ENCODE assay signal across 8 cellular contexts in the genomic region with DNA sequence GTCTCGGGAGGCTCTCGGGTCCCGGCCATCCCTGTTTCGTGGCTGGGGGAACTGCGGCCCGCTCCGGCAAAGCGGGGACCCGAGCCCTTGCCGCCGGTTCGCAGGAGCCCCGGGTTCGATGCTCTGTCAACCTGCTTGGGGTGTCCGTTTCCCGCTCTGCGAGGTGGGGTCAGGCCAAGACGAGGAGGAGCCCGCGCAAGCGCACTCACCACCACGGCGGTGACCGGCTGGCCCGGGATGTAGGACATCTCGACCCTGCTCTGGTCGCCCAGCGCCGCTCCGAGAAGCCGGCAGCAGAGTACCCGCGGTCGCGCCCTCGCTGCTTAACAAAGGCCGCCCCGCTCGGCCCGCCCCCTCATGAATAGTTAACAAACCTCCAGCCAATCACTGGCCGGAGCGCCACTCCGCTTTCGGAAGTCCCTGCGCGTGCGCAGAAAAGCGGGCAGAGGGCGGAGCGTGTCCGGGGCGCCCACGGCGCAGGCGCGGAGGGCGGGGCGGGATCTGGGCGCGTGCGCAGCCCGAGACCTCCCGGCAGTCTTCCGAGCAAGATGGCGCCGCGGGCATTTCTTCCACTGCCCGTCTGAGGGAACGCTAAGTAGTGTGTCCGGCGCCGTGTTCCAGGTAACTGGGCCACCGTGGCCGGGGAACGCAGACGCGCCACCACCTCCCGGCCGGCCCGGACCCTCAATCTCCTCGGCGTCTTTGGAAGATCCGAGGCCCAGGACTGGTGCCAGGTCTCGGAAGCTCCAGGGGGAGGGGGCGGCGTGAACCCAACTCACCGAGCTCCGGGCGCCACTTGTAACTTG. TPM values are rescaled to one million over a fixed set of nuclear protein-coding genes. Genes with fewer than 3 reads are reported as not detected.
DNase-seq lines count a peak whose midpoint lies in the region; ATAC-seq, FAIRE-seq and TF ChIP-seq lines count a peak whose summit lies in the region.

A gene (plus strand): TSS at position 534 of the 806 bp plus-strand sequence. CDS start 335 bp downstream, outside the sequence.
A gene with protein sequence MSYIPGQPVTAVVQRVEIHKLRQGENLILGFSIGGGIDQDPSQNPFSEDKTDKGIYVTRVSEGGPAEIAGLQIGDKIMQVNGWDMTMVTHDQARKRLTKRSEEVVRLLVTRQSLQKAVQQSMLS (minus strand): TSS at position 300 of the 806 bp plus-strand sequence. CDS start 52 bp downstream, at position 248.

- H3K9me3 ChIP-seq in adrenal gland (replicated peaks in 1 of 3) (no peaks in the 10 kb centered on the region), heart left ventricle (no peaks in the 10 kb centered on the region)

- H3K4me3 Mint-ChIP-seq in type B pancreatic cell = peak within 1 kb of the TSS; percentile 98

- peak; percentile 86 for ATAC-seq in HG02840 (IDR thresholded peaks at IDR 0.05; ENCODE audit: low FRiP score, unreplicated experiment)
- ATAC-seq in heart left ventricle = peak; percentile 86 to 93 (median 90)

- no peaks in the 10 kb centered on the region for H3K27me3 ChIP-seq in adrenal gland
- H3K27me3 ChIP-seq in heart left ventricle = no peaks in the 10 kb centered on the region

- peak within 1 kb of the TSS; percentile 70 to 94 (median 80) for H3K4me3 ChIP-seq in adrenal gland
- H3K4me3 ChIP-seq in heart left ventricle = peak within 1 kb of the TSS; percentile 61 to 100 (median 88)

- H3K27ac ChIP-seq in adrenal gland = peak within 1 kb of the TSS; percentile 89 to 97 (median 93)
- peak within 1 kb of the TSS; percentile 91 to 100 (median 99) for H3K27ac ChIP-seq in heart left ventricle

- TF ChIP-seq CTCF in adrenal gland (IDR thresholded peaks at IDR 0.05) (peak in 1 of 6 experiments; percentile 3), heart left ventricle (IDR thresholded peaks at IDR 0.05) (peak in 2 of 12 donors; percentile 2 to 3), type B pancreatic cell (conservative IDR thresholded peaks at IDR 0.05) (no peak)

- H3K27me3 Mint-ChIP-seq in type B pancreatic cell = no peaks in the 10 kb centered on the region

- peaks cover 0 to 18% of the 10 kb centered on the region in 2 donors for H3K36me3 ChIP-seq in adrenal gland (replicated peaks in 1 of 2)
- H3K36me3 ChIP-seq in heart left ventricle = peaks cover 0 to 31% (median 15%) of the 10 kb centered on the region in 9 donors

- peaks cover 4% of the 10 kb centered on the region for H3K36me3 Mint-ChIP-seq in type B pancreatic cell

- peaks cover 25% of the 10 kb centered on the region for H3K4me1 Mint-ChIP-seq in type B pancreatic cell (ENCODE audit: unreplicated experiment)

- H3K9me3 Mint-ChIP-seq in type B pancreatic cell = no peaks in the 10 kb centered on the region

- 0 to 1% (median 0%) methylated on average over 9 to 89 of the region's 89 CpGs for WGBS in adrenal gland, 4 donors
- WGBS in heart left ventricle, 4 donors = 0 to 1% (median 0%) methylated on average over 27 to 89 of the region's 89 CpGs

- peak; percentile 93 for TF ChIP-seq POLR2A in GM12891 (IDR thresholded peaks at IDR 0.05; ENCODE audit: low read depth, low read length)
- peak; percentile 96 to 97 for TF ChIP-seq POLR2A in adrenal gland (IDR thresholded peaks at IDR 0.05)
- peak; percentile 98 to 100 for TF ChIP-seq POLR2A in heart left ventricle (IDR thresholded peaks at IDR 0.05)

- peak within 1 kb of the TSS; percentile 98 for H3K27ac Mint-ChIP-seq in type B pancreatic cell

- intact Hi-C loops in adrenal gland (cut with DNase I) (no loop called here), heart left ventricle (cut with DNase I) (loop anchor here in 3 of 10 donors (1.0 to 10.0 kb wide), 4 partner anchors 32 to 624 kb away; a partner anchor contains a TSS)

- DNase-seq in GM12891 (ENCODE audit: insufficient read length, low spot score) (peak; percentile 100), NCI-H146 (lab: John Stamatoyannopoulos, UW) (peak; percentile 98), T-helper 1 cell (peak; percentile 96 to 99 (median 96)), adrenal gland (peak; percentile 98 to 99 (median 99)), heart left ventricle (peak; percentile 98 to 100 (median 99)), pons (ENCODE audit: low spot score) (peak; percentile 98), type B pancreatic cell (ENCODE audit: extremely low spot score, unreplicated experiment) (peak; percentile 100)

- H3K4me1 ChIP-seq in adrenal gland (replicated peaks in 1 of 2) = peaks cover 23 to 27% of the 10 kb centered on the region in 2 donors
- peaks cover 4 to 47% (median 36%) of the 10 kb centered on the region in 12 donors for H3K4me1 ChIP-seq in heart left ventricle

- FAIRE-seq in GM12891 (lab: Jason Lieb, UNC) = peak; percentile 99

TF ChIP-seq in GM12891, 5 proteins besides CTCF, POLR2A, EP300 and RAD21:
- TF ChIP-seq PAX5 (IDR thresholded peaks at IDR 0.05; ENCODE audit: insufficient read depth, low read length, severe bottlenecking) = peak; percentile 53
- peak; percentile 37; the same call in 1 of the 2 replicates for TF ChIP-seq POU2F2 (IDR thresholded peaks at IDR 0.05; ENCODE audit: low read depth, low read length)
- TF ChIP-seq TAF1 (IDR thresholded peaks at IDR 0.05; ENCODE audit: low read depth, low read length) = peak; percentile 99
- no peak for TF ChIP-seq SPI1 (IDR thresholded peaks at IDR 0.05; ENCODE audit: low read depth, low read length)
- peak; percentile 90 for TF ChIP-seq POLR2AphosphoS5 (IDR thresholded peaks at IDR 0.05; ENCODE audit: low read depth, low read length)

RNA-seq across cellular contexts. Expression of the first gene that starts in this region (rescaled TPM):
- 64.0 TPM for polyA plus RNA-seq in GM12891 (2012; ENCODE audit: low read depth, missing spikeins)
- total RNA-seq in adrenal gland = 10 to 100 TPM in 6 of 8 donors, 1 to 10 TPM in 2; 6.1 to 73.8 (median 40.6) TPM
- 10 to 100 TPM; 44.2 to 89.4 (median 47.7) TPM for polyA plus RNA-seq in adrenal gland
- total RNA-seq in heart left ventricle = 10 to 100 TPM; 24.2 to 78.2 (median 51.9) TPM
- polyA plus RNA-seq in heart left ventricle = 100 to 1,000 TPM; 141 to 190 TPM
- total RNA-seq in type B pancreatic cell (ENCODE audit: low replicate concordance) = 38.6 and 46.6 TPM in 2 replicates

RNA-seq across cellular contexts. Expression of the second gene that starts in this region (rescaled TPM):
- 16.1 TPM for polyA plus RNA-seq in GM12891 (2012; ENCODE audit: low read depth, missing spikeins)
- 100 to 1,000 TPM; 105 to 311 (median 211) TPM for total RNA-seq in adrenal gland
- 100 to 1,000 TPM in 1 of 3 donors, 10 to 100 TPM in 2; 32.1 to 100 (median 94.9) TPM for polyA plus RNA-seq in adrenal gland
- total RNA-seq in heart left ventricle = 100 to 1,000 TPM; 122 to 291 (median 177) TPM
- 100 to 1,000 TPM; 131 to 203 TPM for polyA plus RNA-seq in heart left ventricle
- 91.2 and 138 TPM in 2 replicates for total RNA-seq in type B pancreatic cell (ENCODE audit: low replicate concordance)

Comparison
In these comparisons a context has a peak if more than half of its experiments do, and no peak if none do; other contexts are left out.
1. Peak in every context shown above with its lines: DNase-seq, ATAC-seq, H3K4me3 ChIP-seq and H3K27ac ChIP-seq.